ENCODE assay signal across 20 cellular contexts in genomic region chr7:123305840-123306375, GRCh38.
"Had no signal": no experiment of that assay in that cellular context is flagged by ENCODE, and none has a peak within 500 bp of the region (broad histone marks: within the 10 kb centered on the region; RNA-seq: fewer than 3 reads in every experiment).

No MANE protein-coding gene starts in this region.

- H3K4me1 Mint-ChIP-seq: activated B cell treated with CpG ODN at 0.5 μM for 24 hours; naive thymus-derived CD4-positive, alpha-beta T cell; stimulated activated effector memory CD8-positive, alpha-beta T cell treated with anti-CD3 and anti-CD28 coated beads, Interleukin-12 subunit alpha, Interleukin-12 subunit beta, amount 100 ng/mL, for 72 hours had no signal

- H3K27me3 ChIP-seq: esophagus squamous epithelium, left lung, neutrophil had no signal

- H3K4me3 ChIP-seq: coronary artery, esophagus squamous epithelium, left lung had no signal

- H3K27ac Mint-ChIP-seq: activated B cell treated with CpG ODN at 0.5 μM for 24 hours; activated CD8-positive, alpha-beta T cell treated with anti-CD3 and anti-CD28 coated beads, Interleukin-2, amount 10 ng/mL, durations not matched to agents 7 days and 5 days; activated naive CD8-positive, alpha-beta T cell; activated T-cell treated with anti-CD3 and anti-CD28 coated beads, Interleukin-2, amount 50 U/mL, for 72 hours; brain; naive thymus-derived CD4-positive, alpha-beta T cell; stimulated activated effector memory CD8-positive, alpha-beta T cell treated with anti-CD3 and anti-CD28 coated beads, Interleukin-12 subunit alpha, Interleukin-12 subunit beta, amount 100 ng/mL, for 72 hours had no signal

- H3K4me3 Mint-ChIP-seq: activated B cell treated with CpG ODN at 0.5 μM for 24 hours; activated CD8-positive, alpha-beta T cell treated with anti-CD3 and anti-CD28 coated beads, Interleukin-2, amount 10 ng/mL, durations not matched to agents 7 days and 5 days; activated naive CD8-positive, alpha-beta T cell; activated T-cell treated with anti-CD3 and anti-CD28 coated beads, Interleukin-2, amount 50 U/mL, for 72 hours; brain; naive thymus-derived CD4-positive, alpha-beta T cell; stimulated activated effector memory CD8-positive, alpha-beta T cell treated with anti-CD3 and anti-CD28 coated beads, Interleukin-12 subunit alpha, Interleukin-12 subunit beta, amount 100 ng/mL, for 72 hours had no signal

- H3K36me3 Mint-ChIP-seq: activated naive CD8-positive, alpha-beta T cell; brain; naive thymus-derived CD4-positive, alpha-beta T cell; stimulated activated effector memory CD8-positive, alpha-beta T cell treated with anti-CD3 and anti-CD28 coated beads, Interleukin-12 subunit alpha, Interleukin-12 subunit beta, amount 100 ng/mL, for 72 hours had no signal

- H3K27ac ChIP-seq: coronary artery, esophagus squamous epithelium, left lung, neutrophil, parathyroid adenoma had no signal

- ATAC-seq: activated CD8-positive, alpha-beta T cell treated with anti-CD3 and anti-CD28 coated beads, Interleukin-2, amount 10 ng/mL, durations not matched to agents 7 days and 5 days; activated T-cell treated with anti-CD3 and anti-CD28 coated beads, Interleukin-2, amount 50 U/mL, for 72 hours; left lung; naive thymus-derived CD4-positive, alpha-beta T cell; stimulated activated effector memory CD8-positive, alpha-beta T cell treated with anti-CD3 and anti-CD28 coated beads, Interleukin-12 subunit alpha, Interleukin-12 subunit beta, amount 100 ng/mL, for 72 hours had no signal

- DNase-seq: activated B cell treated with CpG ODN at 0.5 μM for 24 hours; activated CD4-positive, alpha-beta T cell treated with anti-CD3 and anti-CD28 coated beads for 48 hours; activated CD8-positive, alpha-beta memory T cell treated with anti-CD3 and anti-CD28 coated beads, Interleukin-2, amount 50 U/mL, for 48 hours; activated CD8-positive, alpha-beta T cell treated with anti-CD3 and anti-CD28 coated beads, Interleukin-2, amount 10 ng/mL, durations not matched to agents 7 days and 5 days; activated gamma-delta T cell; activated T-cell treated with anti-CD3 and anti-CD28 coated beads, Interleukin-2, amount 50 U/mL, for 72 hours; amygdala; central memory CD4-positive, alpha-beta T cell; effector CD4-positive, alpha-beta T cell; esophagus squamous epithelium; hippocampal formation; left lung; mammary epithelial cell; naive thymus-derived CD4-positive, alpha-beta T cell had no signal

- H3K27me3 Mint-ChIP-seq: activated B cell treated with CpG ODN at 0.5 μM for 24 hours; activated naive CD8-positive, alpha-beta T cell; brain; naive thymus-derived CD4-positive, alpha-beta T cell had no signal

- H3K4me1 ChIP-seq: esophagus squamous epithelium, left lung, parathyroid adenoma had no signal

- H2AFZ ChIP-seq: parathyroid adenoma had no signal

- H3K79me2 ChIP-seq: parathyroid adenoma had no signal

- H3K9ac ChIP-seq: parathyroid adenoma had no signal

- H3K36me3 ChIP-seq: esophagus squamous epithelium, left lung, neutrophil had no signal

- H3K9me3 ChIP-seq: esophagus squamous epithelium, neutrophil had no signal
